In genomic region chr6:34126419-34126818, GRCh38 we compare ENCODE assay signal across 19 cellular contexts. TPM values are rescaled to one million over a fixed set of nuclear protein-coding genes. Genes with fewer than 3 reads are reported as not detected.
"Had no signal": no experiment of that assay in that cellular context is flagged by ENCODE, and none has a peak within 500 bp of the region (broad histone marks: within the 10 kb centered on the region; RNA-seq: fewer than 3 reads in every experiment).

No MANE protein-coding gene starts in this region.

- H3K27me3 ChIP-seq: right atrium auricular region, thyroid gland had no signal

- H3K4me3 ChIP-seq: coronary artery, esophagus muscularis mucosa, gastroesophageal sphincter, right atrium auricular region, sigmoid colon, skin epidermis, suprapubic skin, thyroid gland had no signal

- H3K36me3 ChIP-seq: esophagus muscularis mucosa, gastroesophageal sphincter, right atrium auricular region, sigmoid colon, suprapubic skin, thyroid gland had no signal

- H3K9me3 ChIP-seq: esophagus muscularis mucosa, gastroesophageal sphincter, right atrium auricular region, sigmoid colon, suprapubic skin, thyroid gland had no signal

- H3K27ac ChIP-seq: coronary artery, epithelial cell of prostate, esophagus muscularis mucosa, gastroesophageal sphincter, right atrium auricular region, sigmoid colon, skin epidermis, suprapubic skin, thyroid gland had no signal

- DNase-seq: effector memory CD4-positive, alpha-beta T cell; glutamatergic neuron; islet precursor cell; mammary epithelial cell; naive thymus-derived CD4-positive, alpha-beta T cell; sigmoid colon; stimulated activated naive CD8-positive, alpha-beta T cell treated with anti-CD3 and anti-CD28 coated beads, Interleukin-15, Interleukin-2, amounts not matched to agents 100 U/mL and 50 U/mL, for 24 hours; thyroid gland had no signal

- H3K4me1 ChIP-seq: esophagus muscularis mucosa, gastroesophageal sphincter, right atrium auricular region, sigmoid colon, suprapubic skin, thyroid gland had no signal

- FAIRE-seq: urothelium cell line had no signal

- ATAC-seq: gastroesophageal sphincter; left lobe of liver; naive thymus-derived CD4-positive, alpha-beta T cell; stimulated activated naive CD8-positive, alpha-beta T cell treated with anti-CD3 and anti-CD28 coated beads, Interleukin-15, Interleukin-2, amounts not matched to agents 100 U/mL and 50 U/mL, for 24 hours had no signal

RNA-seq across cellular contexts. Expression of gene GRM4, which starts 19.5 kb away (rescaled TPM):
- total RNA-seq: esophagus muscularis mucosa; gastroesophageal sphincter; left lobe of liver; mesenteric fat pad; naive thymus-derived CD4-positive, alpha-beta T cell; posterior vena cava; right atrium auricular region; suprapubic skin had no signal
- polyA plus RNA-seq: mammary epithelial cell; naive thymus-derived CD4-positive, alpha-beta T cell had no signal
